In the genomic region with DNA sequence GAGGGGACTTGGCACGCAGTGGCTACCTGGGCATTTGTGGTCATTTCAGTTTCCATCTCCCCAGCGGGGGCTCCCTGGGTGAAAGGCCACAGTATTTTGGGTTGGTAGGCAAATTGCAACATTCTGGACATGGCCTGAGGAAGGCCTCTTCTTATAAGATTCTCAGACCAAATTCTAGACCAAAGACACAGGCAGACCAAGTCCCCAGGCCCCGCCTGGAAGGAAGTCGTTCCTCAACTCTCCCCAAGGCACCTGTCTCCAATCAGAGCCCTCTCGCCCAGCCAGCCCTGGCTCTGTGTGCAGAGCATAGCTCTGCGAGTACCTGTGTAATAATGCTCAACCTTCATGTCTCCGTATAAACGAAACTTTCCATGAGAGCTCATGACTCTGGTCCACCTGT, we compare ENCODE assay signal across 18 cellular contexts. TPM values are rescaled to one million over a fixed set of nuclear protein-coding genes. Genes with fewer than 3 reads are reported as not detected.
DNase-seq lines count a peak whose midpoint lies in the region; ATAC-seq and TF ChIP-seq lines count a peak whose summit lies in the region.
"Had no signal": no experiment of that assay in that cellular context is flagged by ENCODE, and none has a peak within 500 bp of the region (broad histone marks: within the 10 kb centered on the region; RNA-seq: fewer than 3 reads in every experiment).

No MANE protein-coding gene starts in this region.

- intact Hi-C loops in natural killer cell (cut with micrococcal nuclease) (no loop called here), head of caudate nucleus (cut with DNase I) (no loop called here)

- no peaks in the 10 kb centered on the region for H3K9me3 Mint-ChIP-seq in T-helper 2 cell treated with Interferon-gamma antibody and Interleukin-4, amounts not matched to agents 5 μg/mL and 100 μg/mL, for 36 hours
- no peaks in the 10 kb centered on the region for H3K9me3 Mint-ChIP-seq in natural killer cell treated with Interleukin-12 subunit alpha and Interleukin-12 subunit beta and Interleukin-15 and Interleukin-18, amount 100 ng/mL, for 72 hours
- no peaks in the 10 kb centered on the region for H3K9me3 Mint-ChIP-seq in natural killer cell

- ATAC-seq in natural killer cell treated with Interleukin-12 subunit alpha and Interleukin-12 subunit beta and Interleukin-15 and Interleukin-18, amount 100 ng/mL, for 72 hours, result no peak
- ATAC-seq in natural killer cell, result no peak
- ATAC-seq in stimulated activated naive CD8-positive, alpha-beta T cell treated with anti-CD3 and anti-CD28 coated beads, Interleukin-15, Interleukin-2, amounts not matched to agents 100 U/mL and 50 U/mL, for 24 hours, result no peak

- no peak overlapping the region for H3K4me3 Mint-ChIP-seq in T-helper 2 cell treated with Interferon-gamma antibody and Interleukin-4, amounts not matched to agents 5 μg/mL and 100 μg/mL, for 36 hours
- H3K4me3 Mint-ChIP-seq in natural killer cell treated with Interleukin-12 subunit alpha and Interleukin-12 subunit beta and Interleukin-15 and Interleukin-18, amount 100 ng/mL, for 72 hours, result no peak overlapping the region
- no peak overlapping the region for H3K4me3 Mint-ChIP-seq in natural killer cell

- H3K36me3 Mint-ChIP-seq in T-helper 2 cell treated with Interferon-gamma antibody and Interleukin-4, amounts not matched to agents 5 μg/mL and 100 μg/mL, for 36 hours (ENCODE audit: low read depth), result peaks cover 32% of the 10 kb centered on the region
- H3K36me3 Mint-ChIP-seq in natural killer cell treated with Interleukin-12 subunit alpha and Interleukin-12 subunit beta and Interleukin-15 and Interleukin-18, amount 100 ng/mL, for 72 hours, result no peaks in the 10 kb centered on the region
- H3K36me3 Mint-ChIP-seq in natural killer cell, result peaks cover 18% of the 10 kb centered on the region

- H3K4me1 ChIP-seq in neutrophil (ENCODE audit: control insufficient read depth in 1 of 2, insufficient read depth in 1 of 2, low read depth in 1 of 2, low read length in 1 of 2), result no peaks in the 10 kb centered on the region

- no peaks in the 10 kb centered on the region for H3K9me3 ChIP-seq in neutrophil

- DNase-seq in T-helper 2 cell treated with Interferon-gamma antibody and Interleukin-4, amounts not matched to agents 5 μg/mL and 100 μg/mL, for 36 hours (ENCODE audit: low spot score), result no peak
- no peak for DNase-seq in T-helper 2 cell
- peak; percentile 55 for DNase-seq in natural killer cell treated with Interleukin-12 subunit alpha and Interleukin-12 subunit beta and Interleukin-15 and Interleukin-18, amount 100 ng/mL, for 72 hours (ENCODE audit: low spot score)
- no peak for DNase-seq in natural killer cell
- no peak for DNase-seq in activated effector memory CD4-positive, alpha-beta T cell treated with anti-CD3 and anti-CD28 coated beads, Interleukin-2, amount 50 U/mL, for 16 hours
- no peak for DNase-seq in stimulated activated naive CD8-positive, alpha-beta T cell treated with anti-CD3 and anti-CD28 coated beads, Interleukin-15, Interleukin-2, amounts not matched to agents 100 U/mL and 50 U/mL, for 24 hours
- no peak for DNase-seq in head of caudate nucleus
- DNase-seq: DND-41, GDM1, GM23248, NCI-H1417 treated with DMSO at 0.1 percent for 48 hours, NCI-H1930, NCI-H2171, NCI-H446 treated with DMSO at 0.1 percent for 48 hours, NCI-H774 had no signal

- peak overlapping the region; percentile 13 for H3K27ac Mint-ChIP-seq in T-helper 2 cell treated with Interferon-gamma antibody and Interleukin-4, amounts not matched to agents 5 μg/mL and 100 μg/mL, for 36 hours
- no peak overlapping the region for H3K27ac Mint-ChIP-seq in natural killer cell treated with Interleukin-12 subunit alpha and Interleukin-12 subunit beta and Interleukin-15 and Interleukin-18, amount 100 ng/mL, for 72 hours
- no peak overlapping the region for H3K27ac Mint-ChIP-seq in natural killer cell

- peaks cover 100% of the 10 kb centered on the region for H3K36me3 ChIP-seq in neutrophil

- no peaks in the 10 kb centered on the region for H3K27me3 ChIP-seq in neutrophil

- no peak overlapping the region for H3K4me3 ChIP-seq in neutrophil (ENCODE audit: low read depth in 1 of 2, low read length in 1 of 2)
- H3K4me3 ChIP-seq: GM12878, GM23248 had no signal

- no peaks in the 10 kb centered on the region for H3K4me1 Mint-ChIP-seq in T-helper 2 cell treated with Interferon-gamma antibody and Interleukin-4, amounts not matched to agents 5 μg/mL and 100 μg/mL, for 36 hours (ENCODE audit: low read depth)
- H3K4me1 Mint-ChIP-seq in natural killer cell treated with Interleukin-12 subunit alpha and Interleukin-12 subunit beta and Interleukin-15 and Interleukin-18, amount 100 ng/mL, for 72 hours (ENCODE audit: low read depth in 2 of 2), result peaks cover 0 to 3% of the 10 kb centered on the region in 2 donors
- H3K4me1 Mint-ChIP-seq in natural killer cell, result no peaks in the 10 kb centered on the region

- H3K27ac ChIP-seq in neutrophil, result peak overlapping the region; percentile 6
- H3K27ac ChIP-seq: 22Rv1, GM23248 had no signal

- TF ChIP-seq CTCF in natural killer cell (IDR thresholded peaks at IDR 0.05), result no peak
- no peak for TF ChIP-seq CTCF in neutrophil (IDR thresholded peaks at IDR 0.05)

- H3K27me3 Mint-ChIP-seq in T-helper 2 cell treated with Interferon-gamma antibody and Interleukin-4, amounts not matched to agents 5 μg/mL and 100 μg/mL, for 36 hours (ENCODE audit: low read depth), result no peaks in the 10 kb centered on the region
- no peaks in the 10 kb centered on the region for H3K27me3 Mint-ChIP-seq in natural killer cell treated with Interleukin-12 subunit alpha and Interleukin-12 subunit beta and Interleukin-15 and Interleukin-18, amount 100 ng/mL, for 72 hours
- H3K27me3 Mint-ChIP-seq in natural killer cell (ENCODE audit: low read depth in 2 of 2), result no peaks in the 10 kb centered on the region

RNA-seq across cellular contexts. Expression of a gene that starts 53.1 kb away (rescaled TPM):
- total RNA-seq in natural killer cell treated with Interleukin-12 subunit alpha and Interleukin-12 subunit beta and Interleukin-15 and Interleukin-18, amount 100 ng/mL, for 72 hours, result not detected
- not detected for total RNA-seq in natural killer cell
- total RNA-seq: GM12878 had no signal
